In the genomic region with DNA sequence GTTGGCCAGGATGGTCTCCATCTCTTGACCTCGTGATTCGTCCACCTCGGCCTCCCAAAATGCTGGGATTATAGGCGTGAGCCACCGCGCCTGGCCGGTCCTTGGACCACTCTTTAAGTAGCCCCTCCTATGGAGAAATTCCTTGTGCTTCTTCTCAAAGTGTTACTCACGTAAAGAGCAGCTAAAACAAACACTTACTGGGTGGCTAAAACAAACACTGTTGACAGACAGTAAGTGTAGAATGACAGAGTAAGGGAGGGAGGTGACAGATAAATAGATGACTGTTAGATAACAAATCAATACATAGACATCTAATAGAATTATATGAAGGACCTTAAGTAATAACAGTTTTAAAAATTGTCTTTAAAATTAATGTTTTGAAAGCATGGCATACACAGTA, we compare ENCODE assay signal across 26 cellular contexts. TPM values are rescaled to one million over a fixed set of nuclear protein-coding genes. Genes with fewer than 3 reads are reported as not detected.
"Had no signal": no experiment of that assay in that cellular context is flagged by ENCODE, and none has a peak within 500 bp of the region (broad histone marks: within the 10 kb centered on the region; RNA-seq: fewer than 3 reads in every experiment).

No MANE protein-coding gene starts in this region.

- H3K9me3 ChIP-seq: gastrocnemius medialis, lower lobe of right lung, neutrophil, pancreas, sigmoid colon, stomach, thyroid gland, vagina had no signal

- DNase-seq: cortex of kidney; effector memory CD8-positive, alpha-beta T cell; foreskin fibroblast; gastrocnemius medialis; head of caudate nucleus; kidney; left ventricle myocardium superior; lower lobe of right lung; naive B cell; pancreas; sigmoid colon; stimulated activated CD4-positive, alpha-beta T cell treated with anti-CD3 and anti-CD28 coated beads, Interleukin-2, amount 100 ng/mL, for 24 hours; stimulated activated CD4-positive, alpha-beta T cell treated with anti-CD3 and anti-CD28 coated beads, Interleukin-4, amount 100 ng/mL, for 24 hours; stimulated activated naive CD4-positive, alpha-beta T cell treated with Interleukin-2 at 50 U/mL for 16 hours; stomach; thyroid gland; trophoblast cell had no signal

- H3K36me3 Mint-ChIP-seq: naive B cell; natural killer cell treated with Interleukin-12 subunit alpha and Interleukin-12 subunit beta and Interleukin-15 and Interleukin-18, amount 100 ng/mL, for 72 hours; stimulated activated effector memory CD8-positive, alpha-beta T cell treated with anti-CD3 and anti-CD28 coated beads, Interleukin-12 subunit alpha, Interleukin-12 subunit beta, amount 100 ng/mL, for 72 hours had no signal

- H3K4me1 ChIP-seq: pancreas, stomach, vagina had no signal

- H3K27ac Mint-ChIP-seq: effector memory CD8-positive, alpha-beta T cell; naive B cell; natural killer cell treated with Interleukin-12 subunit alpha and Interleukin-12 subunit beta and Interleukin-15 and Interleukin-18, amount 100 ng/mL, for 72 hours; progenitor cell of endocrine pancreas; stimulated activated effector memory CD8-positive, alpha-beta T cell treated with anti-CD3 and anti-CD28 coated beads, Interleukin-12 subunit alpha, Interleukin-12 subunit beta, amount 100 ng/mL, for 72 hours had no signal

- ATAC-seq: effector memory CD8-positive, alpha-beta T cell; esophagus mucosa; left ventricle myocardium superior; lower lobe of right lung; natural killer cell treated with Interleukin-12 subunit alpha and Interleukin-12 subunit beta and Interleukin-15 and Interleukin-18, amount 100 ng/mL, for 72 hours; pancreas; stimulated activated effector memory CD8-positive, alpha-beta T cell treated with anti-CD3 and anti-CD28 coated beads, Interleukin-12 subunit alpha, Interleukin-12 subunit beta, amount 100 ng/mL, for 72 hours had no signal

- H3K4me3 ChIP-seq: hepatocyte, pancreas, sigmoid colon, stomach, thyroid gland, vagina had no signal

- H3K36me3 ChIP-seq: gastrocnemius medialis, lower lobe of right lung, neutrophil, pancreas, sigmoid colon, stomach, thyroid gland, vagina had no signal

- H3K9me3 Mint-ChIP-seq: effector memory CD8-positive, alpha-beta T cell; naive B cell; natural killer cell treated with Interleukin-12 subunit alpha and Interleukin-12 subunit beta and Interleukin-15 and Interleukin-18, amount 100 ng/mL, for 72 hours; stimulated activated effector memory CD8-positive, alpha-beta T cell treated with anti-CD3 and anti-CD28 coated beads, Interleukin-12 subunit alpha, Interleukin-12 subunit beta, amount 100 ng/mL, for 72 hours had no signal

- H3K27ac ChIP-seq: epithelial cell of prostate, hepatocyte, lower lobe of right lung, neutrophil, pancreas, vagina had no signal

- H3K4me3 Mint-ChIP-seq: effector memory CD8-positive, alpha-beta T cell; naive B cell; natural killer cell treated with Interleukin-12 subunit alpha and Interleukin-12 subunit beta and Interleukin-15 and Interleukin-18, amount 100 ng/mL, for 72 hours; neural crest cell; stimulated activated effector memory CD8-positive, alpha-beta T cell treated with anti-CD3 and anti-CD28 coated beads, Interleukin-12 subunit alpha, Interleukin-12 subunit beta, amount 100 ng/mL, for 72 hours had no signal

- H3K27me3 ChIP-seq: gastrocnemius medialis, hepatocyte, neutrophil, pancreas, sigmoid colon, stomach, thyroid gland, vagina had no signal

- H3K4me1 Mint-ChIP-seq: naive B cell; stimulated activated effector memory CD8-positive, alpha-beta T cell treated with anti-CD3 and anti-CD28 coated beads, Interleukin-12 subunit alpha, Interleukin-12 subunit beta, amount 100 ng/mL, for 72 hours had no signal

RNA-seq across cellular contexts. Expression of gene RASGRP3, which starts 40.9 kb away (rescaled TPM):
- total RNA-seq: progenitor cell of endocrine pancreas had no signal
